ENCODE assay signal across 1 cellular context in the genomic region with DNA sequence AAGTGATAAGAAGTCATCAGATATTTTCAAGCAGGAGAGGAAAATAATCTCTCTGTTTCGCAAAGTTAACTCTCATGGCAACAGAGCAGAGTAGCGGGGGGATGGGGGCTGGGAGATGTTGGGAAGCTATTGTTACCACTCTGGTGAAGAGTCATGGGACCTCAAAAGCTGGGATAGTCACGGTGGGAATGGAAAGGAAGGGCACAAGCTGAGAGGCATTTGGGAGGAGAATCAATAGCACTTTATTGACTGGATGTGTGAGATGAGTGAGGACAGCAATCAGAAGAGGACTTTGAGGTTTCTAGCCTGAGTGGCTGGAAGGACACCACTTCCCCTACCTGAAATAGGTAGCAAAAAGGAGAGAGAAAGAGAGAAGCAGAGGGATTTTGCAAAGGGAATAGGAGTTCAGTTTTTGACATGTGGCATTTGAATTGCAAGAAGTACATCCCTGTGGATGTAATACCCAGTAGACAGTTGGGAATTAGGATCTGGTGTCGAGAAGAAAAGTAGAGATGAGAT.
TF ChIP-seq lines count a peak whose summit lies in the region.

No MANE protein-coding gene starts in this region.

TF ChIP-seq in HepG2, 621 proteins besides CTCF, POLR2A, EP300 and RAD21 (continued from another document and continues in another):
- TF ChIP-seq, protein P1, sequence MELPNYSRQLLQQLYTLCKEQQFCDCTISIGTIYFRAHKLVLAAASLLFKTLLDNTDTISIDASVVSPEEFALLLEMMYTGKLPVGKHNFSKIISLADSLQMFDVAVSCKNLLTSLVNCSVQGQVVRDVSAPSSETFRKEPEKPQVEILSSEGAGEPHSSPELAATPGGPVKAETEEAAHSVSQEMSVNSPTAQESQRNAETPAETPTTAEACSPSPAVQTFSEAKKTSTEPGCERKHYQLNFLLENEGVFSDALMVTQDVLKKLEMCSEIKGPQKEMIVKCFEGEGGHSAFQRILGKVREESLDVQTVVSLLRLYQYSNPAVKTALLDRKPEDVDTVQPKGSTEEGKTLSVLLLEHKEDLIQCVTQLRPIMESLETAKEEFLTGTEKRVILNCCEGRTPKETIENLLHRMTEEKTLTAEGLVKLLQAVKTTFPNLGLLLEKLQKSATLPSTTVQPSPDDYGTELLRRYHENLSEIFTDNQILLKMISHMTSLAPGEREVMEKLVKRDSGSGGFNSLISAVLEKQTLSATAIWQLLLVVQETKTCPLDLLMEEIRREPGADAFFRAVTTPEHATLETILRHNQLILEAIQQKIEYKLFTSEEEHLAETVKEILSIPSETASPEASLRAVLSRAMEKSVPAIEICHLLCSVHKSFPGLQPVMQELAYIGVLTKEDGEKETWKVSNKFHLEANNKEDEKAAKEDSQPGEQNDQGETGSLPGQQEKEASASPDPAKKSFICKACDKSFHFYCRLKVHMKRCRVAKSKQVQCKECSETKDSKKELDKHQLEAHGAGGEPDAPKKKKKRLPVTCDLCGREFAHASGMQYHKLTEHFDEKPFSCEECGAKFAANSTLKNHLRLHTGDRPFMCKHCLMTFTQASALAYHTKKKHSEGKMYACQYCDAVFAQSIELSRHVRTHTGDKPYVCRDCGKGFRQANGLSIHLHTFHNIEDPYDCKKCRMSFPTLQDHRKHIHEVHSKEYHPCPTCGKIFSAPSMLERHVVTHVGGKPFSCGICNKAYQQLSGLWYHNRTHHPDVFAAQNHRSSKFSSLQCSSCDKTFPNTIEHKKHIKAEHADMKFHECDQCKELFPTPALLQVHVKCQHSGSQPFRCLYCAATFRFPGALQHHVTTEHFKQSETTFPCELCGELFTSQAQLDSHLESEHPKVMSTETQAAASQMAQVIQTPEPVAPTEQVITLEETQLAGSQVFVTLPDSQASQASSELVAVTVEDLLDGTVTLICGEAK (IDR thresholded peaks at IDR 0.05) = no peak
- TF ChIP-seq, protein P1 (CRISPR knock-in tag; IDR thresholded peaks at IDR 0.05) = no peak
- TF ChIP-seq HOXD1 (CRISPR knock-in tag; IDR thresholded peaks at IDR 0.05) = 0 out of 2 replicates have a peak, but pooled peaks have one; percentile 12
- TF ChIP-seq ASH2L (IDR thresholded peaks at IDR 0.05; ENCODE audit: insufficient read length, low read depth, low read length) = no peak
- peak; percentile 66; the same call in 1 of the 2 replicates for TF ChIP-seq NFIC (IDR thresholded peaks at IDR 0.05; ENCODE audit: low read length)
- peak; percentile 5 for TF ChIP-seq RBM22 (optimal IDR thresholded peaks at IDR 0.05; ENCODE audit: low read length)
- TF ChIP-seq, protein P2, sequence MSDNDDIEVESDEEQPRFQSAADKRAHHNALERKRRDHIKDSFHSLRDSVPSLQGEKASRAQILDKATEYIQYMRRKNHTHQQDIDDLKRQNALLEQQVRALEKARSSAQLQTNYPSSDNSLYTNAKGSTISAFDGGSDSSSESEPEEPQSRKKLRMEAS (IDR thresholded peaks at IDR 0.05) = peak; percentile 16; the same call in 1 of the 2 replicates
- no peak for TF ChIP-seq FLYWCH1 (CRISPR knock-in tag; IDR thresholded peaks at IDR 0.05)
- TF ChIP-seq MAZ (IDR thresholded peaks at IDR 0.05; ENCODE audit: borderline replicate concordance, low read depth, low read length) = no peak
- TF ChIP-seq MAZ (CRISPR knock-in tag; IDR thresholded peaks at IDR 0.05; ENCODE audit: low read depth) = 0 out of 2 replicates have a peak, but pooled peaks have one; percentile 9
- 0 out of 2 replicates have a peak, but pooled peaks have one; percentile 11 for TF ChIP-seq SMC3 (IDR thresholded peaks at IDR 0.05; ENCODE audit: low read length)
- TF ChIP-seq, protein P3, sequence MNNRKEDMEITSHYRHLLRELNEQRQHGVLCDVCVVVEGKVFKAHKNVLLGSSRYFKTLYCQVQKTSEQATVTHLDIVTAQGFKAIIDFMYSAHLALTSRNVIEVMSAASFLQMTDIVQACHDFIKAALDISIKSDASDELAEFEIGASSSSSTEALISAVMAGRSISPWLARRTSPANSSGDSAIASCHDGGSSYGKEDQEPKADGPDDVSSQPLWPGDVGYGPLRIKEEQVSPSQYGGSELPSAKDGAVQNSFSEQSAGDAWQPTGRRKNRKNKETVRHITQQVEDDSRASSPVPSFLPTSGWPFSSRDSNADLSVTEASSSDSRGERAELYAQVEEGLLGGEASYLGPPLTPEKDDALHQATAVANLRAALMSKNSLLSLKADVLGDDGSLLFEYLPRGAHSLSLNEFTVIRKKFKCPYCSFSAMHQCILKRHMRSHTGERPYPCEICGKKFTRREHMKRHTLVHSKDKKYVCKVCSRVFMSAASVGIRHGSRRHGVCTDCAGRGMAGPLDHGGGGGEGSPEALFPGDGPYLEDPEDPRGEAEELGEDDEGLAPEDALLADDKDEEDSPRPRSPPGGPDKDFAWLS (CRISPR knock-in tag; IDR thresholded peaks at IDR 0.05; ENCODE audit: borderline replicate concordance) = no peak
- TF ChIP-seq, protein P4, sequence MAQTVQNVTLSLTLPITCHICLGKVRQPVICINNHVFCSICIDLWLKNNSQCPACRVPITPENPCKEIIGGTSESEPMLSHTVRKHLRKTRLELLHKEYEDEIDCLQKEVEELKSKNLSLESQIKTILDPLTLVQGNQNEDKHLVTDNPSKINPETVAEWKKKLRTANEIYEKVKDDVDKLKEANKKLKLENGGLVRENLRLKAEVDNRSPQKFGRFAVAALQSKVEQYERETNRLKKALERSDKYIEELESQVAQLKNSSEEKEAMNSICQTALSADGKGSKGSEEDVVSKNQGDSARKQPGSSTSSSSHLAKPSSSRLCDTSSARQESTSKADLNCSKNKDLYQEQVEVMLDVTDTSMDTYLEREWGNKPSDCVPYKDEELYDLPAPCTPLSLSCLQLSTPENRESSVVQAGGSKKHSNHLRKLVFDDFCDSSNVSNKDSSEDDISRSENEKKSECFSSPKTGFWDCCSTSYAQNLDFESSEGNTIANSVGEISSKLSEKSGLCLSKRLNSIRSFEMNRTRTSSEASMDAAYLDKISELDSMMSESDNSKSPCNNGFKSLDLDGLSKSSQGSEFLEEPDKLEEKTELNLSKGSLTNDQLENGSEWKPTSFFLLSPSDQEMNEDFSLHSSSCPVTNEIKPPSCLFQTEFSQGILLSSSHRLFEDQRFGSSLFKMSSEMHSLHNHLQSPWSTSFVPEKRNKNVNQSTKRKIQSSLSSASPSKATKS (CRISPR knock-in tag; IDR thresholded peaks at IDR 0.05) = no peak
- TF ChIP-seq, protein P5, sequence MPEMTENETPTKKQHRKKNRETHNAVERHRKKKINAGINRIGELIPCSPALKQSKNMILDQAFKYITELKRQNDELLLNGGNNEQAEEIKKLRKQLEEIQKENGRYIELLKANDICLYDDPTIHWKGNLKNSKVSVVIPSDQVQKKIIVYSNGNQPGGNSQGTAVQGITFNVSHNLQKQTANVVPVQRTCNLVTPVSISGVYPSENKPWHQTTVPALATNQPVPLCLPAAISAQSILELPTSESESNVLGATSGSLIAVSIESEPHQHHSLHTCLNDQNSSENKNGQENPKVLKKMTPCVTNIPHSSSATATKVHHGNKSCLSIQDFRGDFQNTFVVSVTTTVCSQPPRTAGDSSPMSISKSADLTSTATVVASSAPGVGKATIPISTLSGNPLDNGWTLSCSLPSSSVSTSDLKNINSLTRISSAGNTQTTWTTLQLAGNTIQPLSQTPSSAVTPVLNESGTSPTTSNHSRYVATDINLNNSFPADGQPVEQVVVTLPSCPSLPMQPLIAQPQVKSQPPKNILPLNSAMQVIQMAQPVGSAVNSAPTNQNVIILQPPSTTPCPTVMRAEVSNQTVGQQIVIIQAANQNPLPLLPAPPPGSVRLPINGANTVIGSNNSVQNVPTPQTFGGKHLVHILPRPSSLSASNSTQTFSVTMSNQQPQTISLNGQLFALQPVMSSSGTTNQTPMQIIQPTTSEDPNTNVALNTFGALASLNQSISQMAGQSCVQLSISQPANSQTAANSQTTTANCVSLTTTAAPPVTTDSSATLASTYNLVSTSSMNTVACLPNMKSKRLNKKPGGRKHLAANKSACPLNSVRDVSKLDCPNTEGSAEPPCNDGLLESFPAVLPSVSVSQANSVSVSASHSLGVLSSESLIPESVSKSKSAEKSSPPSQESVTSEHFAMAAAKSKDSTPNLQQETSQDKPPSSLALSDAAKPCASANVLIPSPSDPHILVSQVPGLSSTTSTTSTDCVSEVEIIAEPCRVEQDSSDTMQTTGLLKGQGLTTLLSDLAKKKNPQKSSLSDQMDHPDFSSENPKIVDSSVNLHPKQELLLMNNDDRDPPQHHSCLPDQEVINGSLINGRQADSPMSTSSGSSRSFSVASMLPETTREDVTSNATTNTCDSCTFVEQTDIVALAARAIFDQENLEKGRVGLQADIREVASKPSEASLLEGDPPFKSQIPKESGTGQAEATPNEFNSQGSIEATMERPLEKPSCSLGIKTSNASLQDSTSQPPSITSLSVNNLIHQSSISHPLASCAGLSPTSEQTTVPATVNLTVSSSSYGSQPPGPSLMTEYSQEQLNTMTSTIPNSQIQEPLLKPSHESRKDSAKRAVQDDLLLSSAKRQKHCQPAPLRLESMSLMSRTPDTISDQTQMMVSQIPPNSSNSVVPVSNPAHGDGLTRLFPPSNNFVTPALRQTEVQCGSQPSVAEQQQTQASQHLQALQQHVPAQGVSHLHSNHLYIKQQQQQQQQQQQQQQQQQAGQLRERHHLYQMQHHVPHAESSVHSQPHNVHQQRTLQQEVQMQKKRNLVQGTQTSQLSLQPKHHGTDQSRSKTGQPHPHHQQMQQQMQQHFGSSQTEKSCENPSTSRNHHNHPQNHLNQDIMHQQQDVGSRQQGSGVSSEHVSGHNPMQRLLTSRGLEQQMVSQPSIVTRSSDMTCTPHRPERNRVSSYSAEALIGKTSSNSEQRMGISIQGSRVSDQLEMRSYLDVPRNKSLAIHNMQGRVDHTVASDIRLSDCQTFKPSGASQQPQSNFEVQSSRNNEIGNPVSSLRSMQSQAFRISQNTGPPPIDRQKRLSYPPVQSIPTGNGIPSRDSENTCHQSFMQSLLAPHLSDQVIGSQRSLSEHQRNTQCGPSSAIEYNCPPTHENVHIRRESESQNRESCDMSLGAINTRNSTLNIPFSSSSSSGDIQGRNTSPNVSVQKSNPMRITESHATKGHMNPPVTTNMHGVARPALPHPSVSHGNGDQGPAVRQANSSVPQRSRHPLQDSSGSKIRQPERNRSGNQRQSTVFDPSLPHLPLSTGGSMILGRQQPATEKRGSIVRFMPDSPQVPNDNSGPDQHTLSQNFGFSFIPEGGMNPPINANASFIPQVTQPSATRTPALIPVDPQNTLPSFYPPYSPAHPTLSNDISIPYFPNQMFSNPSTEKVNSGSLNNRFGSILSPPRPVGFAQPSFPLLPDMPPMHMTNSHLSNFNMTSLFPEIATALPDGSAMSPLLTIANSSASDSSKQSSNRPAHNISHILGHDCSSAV (CRISPR knock-in tag; IDR thresholded peaks at IDR 0.05; ENCODE audit: borderline replicate concordance) = no peak
- TF ChIP-seq, protein P6, sequence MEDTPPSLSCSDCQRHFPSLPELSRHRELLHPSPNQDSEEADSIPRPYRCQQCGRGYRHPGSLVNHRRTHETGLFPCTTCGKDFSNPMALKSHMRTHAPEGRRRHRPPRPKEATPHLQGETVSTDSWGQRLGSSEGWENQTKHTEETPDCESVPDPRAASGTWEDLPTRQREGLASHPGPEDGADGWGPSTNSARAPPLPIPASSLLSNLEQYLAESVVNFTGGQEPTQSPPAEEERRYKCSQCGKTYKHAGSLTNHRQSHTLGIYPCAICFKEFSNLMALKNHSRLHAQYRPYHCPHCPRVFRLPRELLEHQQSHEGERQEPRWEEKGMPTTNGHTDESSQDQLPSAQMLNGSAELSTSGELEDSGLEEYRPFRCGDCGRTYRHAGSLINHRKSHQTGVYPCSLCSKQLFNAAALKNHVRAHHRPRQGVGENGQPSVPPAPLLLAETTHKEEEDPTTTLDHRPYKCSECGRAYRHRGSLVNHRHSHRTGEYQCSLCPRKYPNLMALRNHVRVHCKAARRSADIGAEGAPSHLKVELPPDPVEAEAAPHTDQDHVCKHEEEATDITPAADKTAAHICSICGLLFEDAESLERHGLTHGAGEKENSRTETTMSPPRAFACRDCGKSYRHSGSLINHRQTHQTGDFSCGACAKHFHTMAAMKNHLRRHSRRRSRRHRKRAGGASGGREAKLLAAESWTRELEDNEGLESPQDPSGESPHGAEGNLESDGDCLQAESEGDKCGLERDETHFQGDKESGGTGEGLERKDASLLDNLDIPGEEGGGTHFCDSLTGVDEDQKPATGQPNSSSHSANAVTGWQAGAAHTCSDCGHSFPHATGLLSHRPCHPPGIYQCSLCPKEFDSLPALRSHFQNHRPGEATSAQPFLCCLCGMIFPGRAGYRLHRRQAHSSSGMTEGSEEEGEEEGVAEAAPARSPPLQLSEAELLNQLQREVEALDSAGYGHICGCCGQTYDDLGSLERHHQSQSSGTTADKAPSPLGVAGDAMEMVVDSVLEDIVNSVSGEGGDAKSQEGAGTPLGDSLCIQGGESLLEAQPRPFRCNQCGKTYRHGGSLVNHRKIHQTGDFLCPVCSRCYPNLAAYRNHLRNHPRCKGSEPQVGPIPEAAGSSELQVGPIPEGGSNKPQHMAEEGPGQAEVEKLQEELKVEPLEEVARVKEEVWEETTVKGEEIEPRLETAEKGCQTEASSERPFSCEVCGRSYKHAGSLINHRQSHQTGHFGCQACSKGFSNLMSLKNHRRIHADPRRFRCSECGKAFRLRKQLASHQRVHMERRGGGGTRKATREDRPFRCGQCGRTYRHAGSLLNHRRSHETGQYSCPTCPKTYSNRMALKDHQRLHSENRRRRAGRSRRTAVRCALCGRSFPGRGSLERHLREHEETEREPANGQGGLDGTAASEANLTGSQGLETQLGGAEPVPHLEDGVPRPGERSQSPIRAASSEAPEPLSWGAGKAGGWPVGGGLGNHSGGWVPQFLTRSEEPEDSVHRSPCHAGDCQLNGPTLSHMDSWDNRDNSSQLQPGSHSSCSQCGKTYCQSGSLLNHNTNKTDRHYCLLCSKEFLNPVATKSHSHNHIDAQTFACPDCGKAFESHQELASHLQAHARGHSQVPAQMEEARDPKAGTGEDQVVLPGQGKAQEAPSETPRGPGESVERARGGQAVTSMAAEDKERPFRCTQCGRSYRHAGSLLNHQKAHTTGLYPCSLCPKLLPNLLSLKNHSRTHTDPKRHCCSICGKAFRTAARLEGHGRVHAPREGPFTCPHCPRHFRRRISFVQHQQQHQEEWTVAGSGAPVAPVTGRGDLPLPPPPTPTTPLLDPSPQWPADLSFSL (CRISPR knock-in tag; IDR thresholded peaks at IDR 0.05) = no peak
- 0 out of 2 replicates have a peak, but pooled peaks have one; percentile 10 for TF ChIP-seq NFKBIZ (CRISPR knock-in tag; IDR thresholded peaks at IDR 0.05)
- TF ChIP-seq FOXA3 (CRISPR knock-in tag; IDR thresholded peaks at IDR 0.05) = peak; percentile 37
